Comparison of ENCODE assay signal across 2 cellular contexts in genomic region chr12:96047151-96047620, GRCh38.
TF ChIP-seq lines count a peak whose summit lies in the region.

No MANE protein-coding gene starts in this region.

TF ChIP-seq in SK-N-SH, 30 proteins besides CTCF, POLR2A, EP300 and RAD21 (continued from another document):
- TF ChIP-seq, protein P1, sequence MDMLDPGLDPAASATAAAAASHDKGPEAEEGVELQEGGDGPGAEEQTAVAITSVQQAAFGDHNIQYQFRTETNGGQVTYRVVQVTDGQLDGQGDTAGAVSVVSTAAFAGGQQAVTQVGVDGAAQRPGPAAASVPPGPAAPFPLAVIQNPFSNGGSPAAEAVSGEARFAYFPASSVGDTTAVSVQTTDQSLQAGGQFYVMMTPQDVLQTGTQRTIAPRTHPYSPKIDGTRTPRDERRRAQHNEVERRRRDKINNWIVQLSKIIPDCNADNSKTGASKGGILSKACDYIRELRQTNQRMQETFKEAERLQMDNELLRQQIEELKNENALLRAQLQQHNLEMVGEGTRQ (IDR thresholded peaks at IDR 0.05; ENCODE audit: borderline replicate concordance, low read depth, low read length): no peak
- no peak for TF ChIP-seq SIN3A (IDR thresholded peaks at IDR 0.05; ENCODE audit: borderline replicate concordance, low read depth, low read length)
- no peak for TF ChIP-seq EZH2phosphoT487 (IDR thresholded peaks at IDR 0.05; ENCODE audit: borderline replicate concordance, low read depth)
- TF ChIP-seq MAX (IDR thresholded peaks at IDR 0.05; ENCODE audit: low read depth): no peak
- no peak for TF ChIP-seq RFX5 (IDR thresholded peaks at IDR 0.05; ENCODE audit: low read length)
- TF ChIP-seq MEF2A (IDR thresholded peaks at IDR 0.05; ENCODE audit: borderline replicate concordance, low read depth): no peak
- TF ChIP-seq SMC3 (IDR thresholded peaks at IDR 0.05; ENCODE audit: low read depth, low read length): no peak

TF ChIP-seq in SK-N-SH treated with all-trans-retinoic acid at 6 μM for 48 hours, 23 proteins besides CTCF, POLR2A, EP300 and RAD21 (continued from another document):
- TF ChIP-seq, protein P2, sequence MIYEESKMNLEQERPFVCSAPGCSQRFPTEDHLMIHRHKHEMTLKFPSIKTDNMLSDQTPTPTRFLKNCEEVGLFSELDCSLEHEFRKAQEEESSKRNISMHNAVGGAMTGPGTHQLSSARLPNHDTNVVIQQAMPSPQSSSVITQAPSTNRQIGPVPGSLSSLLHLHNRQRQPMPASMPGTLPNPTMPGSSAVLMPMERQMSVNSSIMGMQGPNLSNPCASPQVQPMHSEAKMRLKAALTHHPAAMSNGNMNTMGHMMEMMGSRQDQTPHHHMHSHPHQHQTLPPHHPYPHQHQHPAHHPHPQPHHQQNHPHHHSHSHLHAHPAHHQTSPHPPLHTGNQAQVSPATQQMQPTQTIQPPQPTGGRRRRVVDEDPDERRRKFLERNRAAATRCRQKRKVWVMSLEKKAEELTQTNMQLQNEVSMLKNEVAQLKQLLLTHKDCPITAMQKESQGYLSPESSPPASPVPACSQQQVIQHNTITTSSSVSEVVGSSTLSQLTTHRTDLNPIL (CRISPR knock-in tag; IDR thresholded peaks at IDR 0.05; ENCODE audit: low read depth): no peak
